36 cellular contexts compared by ENCODE assay signal in the genomic region with DNA sequence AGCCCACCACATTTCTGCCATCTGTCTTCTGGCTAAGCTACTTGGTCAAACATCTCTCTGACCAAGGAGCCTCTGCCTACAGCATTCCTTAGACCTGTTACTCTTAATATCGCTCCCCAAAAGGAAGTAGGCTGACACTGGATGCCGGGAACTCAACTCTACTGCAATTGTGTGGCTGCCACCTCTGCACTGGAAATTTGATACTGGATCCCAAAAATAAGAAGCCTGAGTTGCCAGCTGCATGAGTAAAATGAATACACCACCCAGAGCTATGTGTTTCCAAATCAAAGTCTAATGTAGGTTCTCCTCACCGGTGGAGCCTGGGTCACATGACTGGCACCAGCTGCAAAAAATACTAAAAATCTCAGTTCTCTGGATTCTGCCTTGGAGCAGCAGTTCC. TPM values are rescaled to one million over a fixed set of nuclear protein-coding genes. Genes with fewer than 3 reads are reported as not detected.
"Had no signal": no experiment of that assay in that cellular context is flagged by ENCODE, and none has a peak within 500 bp of the region (broad histone marks: within the 10 kb centered on the region; RNA-seq: fewer than 3 reads in every experiment).

No MANE protein-coding gene starts in this region.

- ATAC-seq: activated CD4-positive, alpha-beta T cell treated with anti-CD3 and anti-CD28 coated beads for 36 hours; activated CD4-positive, CD25-positive, alpha-beta regulatory T cell treated with anti-CD3 and anti-CD28 coated beads, Interleukin-2, amount 50 U/mL, for 24 hours; activated CD8-positive, alpha-beta T cell treated with anti-CD3 and anti-CD28 coated beads, Interleukin-2, amount 10 ng/mL, durations not matched to agents 7 days and 5 days; activated T-cell treated with anti-CD3 and anti-CD28 coated beads, Interleukin-2, amount 50 U/mL, for 4 hours; WTC11 had no signal

- H3K27ac Mint-ChIP-seq: activated CD4-positive, alpha-beta T cell treated with anti-CD3 and anti-CD28 coated beads for 36 hours; activated CD4-positive, alpha-beta T cell treated with anti-CD3 and anti-CD28 coated beads, Interleukin-2, amount 10 ng/mL, durations not matched to agents 7 days and 5 days; activated CD8-positive, alpha-beta T cell treated with anti-CD3 and anti-CD28 coated beads, Interleukin-2, amount 10 ng/mL, durations not matched to agents 7 days and 5 days; activated naive CD4-positive, alpha-beta T cell treated with anti-CD3 and anti-CD28 coated beads, Interleukin-2, amount 10 ng/mL, durations not matched to agents 7 days and 5 days; activated naive CD8-positive, alpha-beta T cell treated with anti-CD3 and anti-CD28 coated beads for 36 hours; activated T-helper 1 cell treated with anti-CD3 and anti-CD28 coated beads, Interleukin-12 subunit alpha, Interleukin-12 subunit beta, Interleukin-2, Interleukin-4 antibody, amounts not matched to agents 30 ng/mL and 10 ng/mL and 1 ng/mL, durations not matched to agents 14 hours and 24 hours and 36 hours; T-helper 1 cell treated with Interleukin-12 subunit alpha and Interleukin-12 subunit beta and Interleukin-4 antibody, amounts not matched to agents 30 μg/mL and 1 μg/mL, for 36 hours; T-helper 2 cell treated with Interferon-gamma antibody and Interleukin-4, amounts not matched to agents 5 μg/mL and 100 μg/mL, for 36 hours; WTC11 had no signal

- H3K36me3 Mint-ChIP-seq: activated naive CD4-positive, alpha-beta T cell treated with anti-CD3 and anti-CD28 coated beads, Interleukin-2, amount 10 ng/mL, durations not matched to agents 7 days and 5 days; activated naive CD8-positive, alpha-beta T cell treated with anti-CD3 and anti-CD28 coated beads for 36 hours; WTC11 had no signal

- H3K9ac ChIP-seq: SK-N-SH had no signal

- FAIRE-seq: TTC549 had no signal

- H3K27me3 ChIP-seq: Peyer's patch, SJSA1 had no signal

- H3K36me3 ChIP-seq: brain microvascular endothelial cell, Peyer's patch, SJSA1 had no signal

- H3K27ac ChIP-seq: brain microvascular endothelial cell, Peyer's patch, SJSA1 had no signal

- DNase-seq: activated CD4-positive, alpha-beta T cell treated with anti-CD3 and anti-CD28 coated beads for 36 hours; activated CD4-positive, alpha-beta T cell treated with anti-CD3 and anti-CD28 coated beads, Interleukin-2, amount 10 ng/mL, durations not matched to agents 7 days and 5 days; activated CD4-positive, alpha-beta T cell treated with anti-CD3 and anti-CD28 coated beads, Interleukin-2, amount 50 U/mL, for 48 hours; activated CD8-positive, alpha-beta memory T cell treated with anti-CD3 and anti-CD28 coated beads, Interleukin-2, amount 50 U/mL, for 4 hours; activated CD8-positive, alpha-beta T cell treated with anti-CD3 and anti-CD28 coated beads, Interleukin-2, amount 10 ng/mL, durations not matched to agents 7 days and 5 days; activated effector memory CD4-positive, alpha-beta T cell treated with Interleukin-2 at 50 U/mL for 16 hours; activated naive CD4-positive, alpha-beta T cell treated with anti-CD3 and anti-CD28 coated beads, Interleukin-2, amount 10 ng/mL, durations not matched to agents 7 days and 5 days; activated naive CD8-positive, alpha-beta T cell treated with anti-CD3 and anti-CD28 coated beads for 36 hours; activated T-cell treated with anti-CD3 and anti-CD28 coated beads for 4 hours; activated T-cell treated with anti-CD3 and anti-CD28 coated beads, Interleukin-2, amount 50 U/mL, for 4 hours; amniotic stem cell; aorta; brain microvascular endothelial cell; central memory CD4-positive, alpha-beta T cell; Karpas-422; NCI-H1048; NCI-H1105 treated with DMSO at 0.1 percent for 48 hours; NCI-H1436; NCI-H1694 treated with DMSO at 0.1 percent for 48 hours; NCI-H2029; NCI-H345; NCI-H524 treated with DMSO at 0.1 percent for 48 hours; Peyer's patch; RPMI8226; SHP77 treated with DMSO at 0.1 percent for 48 hours; SK-N-SH had no signal

- H3K4me2 ChIP-seq: SK-N-SH had no signal

- H3K4me3 ChIP-seq: Peyer's patch, SJSA1 had no signal

- H3K9me3 Mint-ChIP-seq: activated CD4-positive, alpha-beta T cell treated with anti-CD3 and anti-CD28 coated beads, Interleukin-2, amount 10 ng/mL, durations not matched to agents 7 days and 5 days; activated naive CD4-positive, alpha-beta T cell treated with anti-CD3 and anti-CD28 coated beads, Interleukin-2, amount 10 ng/mL, durations not matched to agents 7 days and 5 days; activated naive CD8-positive, alpha-beta T cell treated with anti-CD3 and anti-CD28 coated beads for 36 hours; activated T-cell treated with anti-CD3 and anti-CD28 coated beads, Interleukin-2, amount 50 U/mL, for 4 hours; activated T-helper 1 cell treated with anti-CD3 and anti-CD28 coated beads, Interleukin-12 subunit alpha, Interleukin-12 subunit beta, Interleukin-2, Interleukin-4 antibody, amounts not matched to agents 30 ng/mL and 10 ng/mL and 1 ng/mL, durations not matched to agents 14 hours and 24 hours and 36 hours; T-helper 1 cell treated with Interleukin-12 subunit alpha and Interleukin-12 subunit beta and Interleukin-4 antibody, amounts not matched to agents 30 μg/mL and 1 μg/mL, for 36 hours; T-helper 2 cell treated with Interferon-gamma antibody and Interleukin-4, amounts not matched to agents 5 μg/mL and 100 μg/mL, for 36 hours had no signal

- H3K9me3 ChIP-seq: Peyer's patch, SJSA1, SK-N-SH had no signal

RNA-seq across cellular contexts. Expression of a gene that starts 36.9 kb away (rescaled TPM):
- total RNA-seq: SJSA1 had no signal

RNA-seq across cellular contexts. Expression of a gene that starts 40.1 kb away (rescaled TPM):
- total RNA-seq: activated CD4-positive, alpha-beta T cell treated with anti-CD3 and anti-CD28 coated beads for 36 hours; activated CD4-positive, alpha-beta T cell treated with anti-CD3 and anti-CD28 coated beads, Interleukin-2, amount 10 ng/mL, durations not matched to agents 7 days and 5 days; activated CD8-positive, alpha-beta T cell treated with anti-CD3 and anti-CD28 coated beads, Interleukin-2, amount 10 ng/mL, durations not matched to agents 7 days and 5 days; activated naive CD8-positive, alpha-beta T cell treated with anti-CD3 and anti-CD28 coated beads for 36 hours; activated T-cell treated with anti-CD3 and anti-CD28 coated beads, Interleukin-2, amount 50 U/mL, for 4 hours; activated T-helper 1 cell treated with anti-CD3 and anti-CD28 coated beads, Interleukin-12 subunit alpha, Interleukin-12 subunit beta, Interleukin-2, Interleukin-4 antibody, amounts not matched to agents 30 ng/mL and 10 ng/mL and 1 ng/mL, durations not matched to agents 14 hours and 24 hours and 36 hours; aorta; cerebellum; MCF 10A; NCI-H460; Peyer's patch; SJSA1; WTC11 had no signal
- polyA plus RNA-seq: aorta, SK-N-SH had no signal

RNA-seq across cellular contexts. Expression of a gene that starts 50.8 kb away (rescaled TPM):
- total RNA-seq: activated CD4-positive, alpha-beta T cell treated with anti-CD3 and anti-CD28 coated beads for 36 hours; activated CD4-positive, alpha-beta T cell treated with anti-CD3 and anti-CD28 coated beads, Interleukin-2, amount 10 ng/mL, durations not matched to agents 7 days and 5 days; activated CD8-positive, alpha-beta T cell treated with anti-CD3 and anti-CD28 coated beads, Interleukin-2, amount 10 ng/mL, durations not matched to agents 7 days and 5 days; activated naive CD8-positive, alpha-beta T cell treated with anti-CD3 and anti-CD28 coated beads for 36 hours; activated T-cell treated with anti-CD3 and anti-CD28 coated beads, Interleukin-2, amount 50 U/mL, for 4 hours; activated T-helper 1 cell treated with anti-CD3 and anti-CD28 coated beads, Interleukin-12 subunit alpha, Interleukin-12 subunit beta, Interleukin-2, Interleukin-4 antibody, amounts not matched to agents 30 ng/mL and 10 ng/mL and 1 ng/mL, durations not matched to agents 14 hours and 24 hours and 36 hours; aorta; cerebellum; MCF 10A; NCI-H460; SJSA1; WTC11 had no signal
- polyA plus RNA-seq: aorta, SK-N-SH had no signal
